8 cellular contexts compared by ENCODE assay signal in genomic region chr5:10111575-10111974, GRCh38.
DNase-seq lines count a peak whose midpoint lies in the region; ATAC-seq and TF ChIP-seq lines count a peak whose summit lies in the region.

No MANE protein-coding gene starts in this region.

- H3K27ac Mint-ChIP-seq in neural crest cell (ENCODE audit: unreplicated experiment): no peak overlapping the region
- H3K27ac Mint-ChIP-seq in activated T-cell treated with anti-CD3 and anti-CD28 coated beads, Interleukin-2, amount 50 U/mL, for 24 hours: no peak overlapping the region

- H3K4me3 Mint-ChIP-seq in neural crest cell: no peak overlapping the region
- H3K4me3 Mint-ChIP-seq in activated T-cell treated with anti-CD3 and anti-CD28 coated beads, Interleukin-2, amount 50 U/mL, for 24 hours: no peak overlapping the region

- peak; percentile 83 for DNase-seq in AG08395 (ENCODE audit: low spot score)
- DNase-seq in NAMALWA (ENCODE audit: low spot score): peak; percentile 23
- DNase-seq in brain microvascular endothelial cell: peak; percentile 34
- peak; percentile 52 for DNase-seq in neural crest cell (ENCODE audit: low read depth, low spot score)
- no peak for DNase-seq in activated naive CD4-positive, alpha-beta T cell (lab: John Stamatoyannopoulos, UW)
- no peak for DNase-seq in germinal center (ENCODE audit: low spot score)
- no peak for DNase-seq in activated T-cell treated with anti-CD3 and anti-CD28 coated beads, Interleukin-2, amount 50 U/mL, for 24 hours

- H3K27ac ChIP-seq in brain microvascular endothelial cell: no peak overlapping the region

- no peaks in the 10 kb centered on the region for H3K27me3 ChIP-seq in brain microvascular endothelial cell (replicated peaks)

- in situ Hi-C loops in brain microvascular endothelial cell (cut with HindIII; ENCODE audit: low pct_ligation_motif_present, low sequenced_read_pairs): no loop called here

- TF ChIP-seq CTCF in brain microvascular endothelial cell (IDR thresholded peaks at IDR 0.05; ENCODE audit: low read depth, low read length, missing control alignments) (peak; percentile 73), neural crest cell (conservative IDR thresholded peaks at IDR 0.05) (peak; percentile 62)

- H3K27me3 Mint-ChIP-seq in neural crest cell (ENCODE audit: low read depth): no peaks in the 10 kb centered on the region
- H3K27me3 Mint-ChIP-seq in activated T-cell treated with anti-CD3 and anti-CD28 coated beads, Interleukin-2, amount 50 U/mL, for 24 hours: peaks cover 3% of the 10 kb centered on the region

- ATAC-seq in GM18909 (IDR thresholded peaks at IDR 0.05; ENCODE audit: poor library complexity, unreplicated experiment): peak; percentile 65

- H3K4me3 ChIP-seq in brain microvascular endothelial cell (ENCODE audit: low read depth, low read length): no peak overlapping the region

- no peaks in the 10 kb centered on the region for H3K36me3 Mint-ChIP-seq in neural crest cell (ENCODE audit: low read depth)
- no peaks in the 10 kb centered on the region for H3K36me3 Mint-ChIP-seq in activated T-cell treated with anti-CD3 and anti-CD28 coated beads, Interleukin-2, amount 50 U/mL, for 24 hours (ENCODE audit: low read depth)

- H3K4me1 Mint-ChIP-seq in neural crest cell: peaks cover 4% of the 10 kb centered on the region
- no peaks in the 10 kb centered on the region for H3K4me1 Mint-ChIP-seq in activated T-cell treated with anti-CD3 and anti-CD28 coated beads, Interleukin-2, amount 50 U/mL, for 24 hours (ENCODE audit: low read depth)

- no peaks in the 10 kb centered on the region for H3K9me3 Mint-ChIP-seq in neural crest cell
- H3K9me3 Mint-ChIP-seq in activated T-cell treated with anti-CD3 and anti-CD28 coated beads, Interleukin-2, amount 50 U/mL, for 24 hours: no peaks in the 10 kb centered on the region

- no peaks in the 10 kb centered on the region for H3K36me3 ChIP-seq in brain microvascular endothelial cell (replicated peaks)

Comparison
In these comparisons a context has a peak if more than half of its experiments do, and no peak if none do; other contexts are left out.
1. DNase-seq: peak in AG08395 (single experiment), NAMALWA (single experiment), brain microvascular endothelial cell (single experiment) and neural crest cell (single experiment); none in activated naive CD4-positive, alpha-beta T cell (0 of 4), germinal center (single experiment) and activated T-cell treated with anti-CD3 and anti-CD28 coated beads, Interleukin-2, amount 50 U/mL, for 24 hours (single experiment).